In genomic region chr17:78739331-78739853, GRCh38 we compare ENCODE assay signal across 11 cellular contexts. TPM values are rescaled to one million over a fixed set of nuclear protein-coding genes. Genes with fewer than 3 reads are reported as not detected.
DNase-seq lines count a peak whose midpoint lies in the region; ATAC-seq and TF ChIP-seq lines count a peak whose summit lies in the region.
"Had no signal": no experiment of that assay in that cellular context is flagged by ENCODE, and none has a peak within 500 bp of the region (broad histone marks: within the 10 kb centered on the region; RNA-seq: fewer than 3 reads in every experiment).

No MANE protein-coding gene starts in this region.

- no peak for DNase-seq in CD8-positive, alpha-beta memory T cell
- DNase-seq in activated CD8-positive, alpha-beta T cell treated with anti-CD3 and anti-CD28 coated beads for 36 hours: no peak
- DNase-seq in naive thymus-derived CD4-positive, alpha-beta T cell: no peak
- no peak for DNase-seq in GM20000 (ENCODE audit: low spot score)
- no peak for DNase-seq in SHP77 (lab: John Stamatoyannopoulos, UW)
- DNase-seq: NCI-H1694 treated with DMSO at 0.1 percent for 48 hours, retina had no signal

- CTCF ChIA-PET in CD8-positive, alpha-beta memory T cell (lab: Charles Lee): interaction anchor here (1.4 to 3.0 kb wide), 2 partner anchors 13 to 17 kb away, joined by 3 to 12 read pairs; no protein-coding TSS in a partner anchor
- CTCF ChIA-PET in activated CD8-positive, alpha-beta T cell treated with anti-CD3 and anti-CD28 coated beads for 36 hours (lab: Charles Lee): interaction anchor here (0.8 to 6.0 kb wide), 6 partner anchors 10 to 45 kb away, joined by 3 to 55 read pairs (median 3); no protein-coding TSS in a partner anchor
- CTCF ChIA-PET in naive thymus-derived CD4-positive, alpha-beta T cell (lab: Charles Lee): interaction anchor here (0.6 to 2.8 kb wide), 5 partner anchors 9 to 194 kb away, joined by 3 to 8 read pairs (median 4); no protein-coding TSS in a partner anchor

- H3K27me3 ChIP-seq in CD8-positive, alpha-beta memory T cell (ENCODE audit: insufficient read depth, low read length, poor library complexity, severe bottlenecking): no peaks in the 10 kb centered on the region
- H3K27me3 ChIP-seq in naive thymus-derived CD4-positive, alpha-beta T cell (ENCODE audit: control insufficient read depth in 2 of 2, insufficient read depth in 2 of 2, low read length in 2 of 2): no peaks in the 10 kb centered on the region
- H3K27me3 ChIP-seq: hepatocyte had no signal

- intact Hi-C loops in activated CD8-positive, alpha-beta T cell treated with anti-CD3 and anti-CD28 coated beads for 36 hours (cut with micrococcal nuclease): no loop called here
- intact Hi-C loops in naive thymus-derived CD4-positive, alpha-beta T cell (cut with micrococcal nuclease): loop anchor here in 1 of 2 donors (5.0 kb wide), 1 partner anchor 38 kb away; no protein-coding TSS in a partner anchor

- peak overlapping the region; percentile 20 to 74 (median 60) for H3K4me3 Mint-ChIP-seq in CD8-positive, alpha-beta memory T cell
- peak overlapping the region; percentile 62 to 94 (median 86) for H3K4me3 Mint-ChIP-seq in IgD-negative memory B cell
- H3K4me3 Mint-ChIP-seq in activated CD8-positive, alpha-beta T cell treated with anti-CD3 and anti-CD28 coated beads for 36 hours: peak overlapping the region; percentile 0
- peak overlapping the region; percentile 39 to 97 (median 74) for H3K4me3 Mint-ChIP-seq in naive thymus-derived CD4-positive, alpha-beta T cell

- H3K9me3 ChIP-seq in CD8-positive, alpha-beta memory T cell (ENCODE audit: low read length): no peaks in the 10 kb centered on the region
- H3K9me3 ChIP-seq in naive thymus-derived CD4-positive, alpha-beta T cell (ENCODE audit: control insufficient read depth in 2 of 3, low read length in 3 of 3): no peaks in the 10 kb centered on the region

- no peak overlapping the region for H3K4me3 ChIP-seq in CD8-positive, alpha-beta memory T cell (ENCODE audit: low read length)
- H3K4me3 ChIP-seq in naive thymus-derived CD4-positive, alpha-beta T cell (ENCODE audit: low read length): no peak overlapping the region
- H3K4me3 ChIP-seq: hepatocyte had no signal

- ATAC-seq in activated CD8-positive, alpha-beta T cell treated with anti-CD3 and anti-CD28 coated beads for 36 hours: no peak
- no peak for ATAC-seq in naive thymus-derived CD4-positive, alpha-beta T cell
- ATAC-seq in GM18870 (IDR thresholded peaks at IDR 0.05; ENCODE audit: unreplicated experiment) (no peak), GM19455 (IDR thresholded peaks at IDR 0.05; ENCODE audit: unreplicated experiment) (no peak)

- peaks cover 4 to 46% (median 12%) of the 10 kb centered on the region in 3 donors for H3K36me3 Mint-ChIP-seq in CD8-positive, alpha-beta memory T cell
- H3K36me3 Mint-ChIP-seq in IgD-negative memory B cell: no peaks in the 10 kb centered on the region
- peaks cover 26% of the 10 kb centered on the region for H3K36me3 Mint-ChIP-seq in activated CD8-positive, alpha-beta T cell treated with anti-CD3 and anti-CD28 coated beads for 36 hours (ENCODE audit: low read depth)
- H3K36me3 Mint-ChIP-seq in naive thymus-derived CD4-positive, alpha-beta T cell: peaks cover 0 to 30% (median 22%) of the 10 kb centered on the region in 5 donors

- peaks cover 0 to 5% of the 10 kb centered on the region in 2 donors for H3K27me3 Mint-ChIP-seq in CD8-positive, alpha-beta memory T cell
- H3K27me3 Mint-ChIP-seq in IgD-negative memory B cell: peaks cover 4% of the 10 kb centered on the region
- no peaks in the 10 kb centered on the region for H3K27me3 Mint-ChIP-seq in activated CD8-positive, alpha-beta T cell treated with anti-CD3 and anti-CD28 coated beads for 36 hours
- no peaks in the 10 kb centered on the region for H3K27me3 Mint-ChIP-seq in naive thymus-derived CD4-positive, alpha-beta T cell

- H3K9me3 Mint-ChIP-seq in CD8-positive, alpha-beta memory T cell: peaks cover 0 to 2% (median 0%) of the 10 kb centered on the region in 5 donors
- H3K9me3 Mint-ChIP-seq in IgD-negative memory B cell: peaks cover 0 to 3% (median 0%) of the 10 kb centered on the region in 3 donors
- no peaks in the 10 kb centered on the region for H3K9me3 Mint-ChIP-seq in activated CD8-positive, alpha-beta T cell treated with anti-CD3 and anti-CD28 coated beads for 36 hours
- peaks cover 0 to 3% (median 0%) of the 10 kb centered on the region in 11 donors for H3K9me3 Mint-ChIP-seq in naive thymus-derived CD4-positive, alpha-beta T cell

- H3K4me1 ChIP-seq in CD8-positive, alpha-beta memory T cell (ENCODE audit: insufficient read depth, low read length): peaks cover 95% of the 10 kb centered on the region
- H3K4me1 ChIP-seq in naive thymus-derived CD4-positive, alpha-beta T cell (ENCODE audit: control insufficient read depth in 2 of 2, insufficient read depth in 2 of 2, low read length in 2 of 2): peaks cover 74 to 83% of the 10 kb centered on the region in 2 donors

- no peak for TF ChIP-seq CTCF in activated CD8-positive, alpha-beta T cell treated with anti-CD3 and anti-CD28 coated beads for 36 hours (IDR thresholded peaks at IDR 0.05)
- no peak for TF ChIP-seq CTCF in GM20000 (IDR thresholded peaks at IDR 0.05; ENCODE audit: extremely low read depth, missing control alignments)

- H3K4me1 Mint-ChIP-seq in CD8-positive, alpha-beta memory T cell: peaks cover 91 to 100% (median 99%) of the 10 kb centered on the region in 3 donors
- H3K4me1 Mint-ChIP-seq in IgD-negative memory B cell: peaks cover 62 to 72% (median 65%) of the 10 kb centered on the region in 3 donors
- peaks cover 93% of the 10 kb centered on the region for H3K4me1 Mint-ChIP-seq in activated CD8-positive, alpha-beta T cell treated with anti-CD3 and anti-CD28 coated beads for 36 hours (ENCODE audit: low read depth)
- H3K4me1 Mint-ChIP-seq in naive thymus-derived CD4-positive, alpha-beta T cell: peaks cover 79 to 99% (median 92%) of the 10 kb centered on the region in 7 donors

- POLR2A ChIA-PET in CD8-positive, alpha-beta memory T cell (lab: Charles Lee): interaction anchor here (0.6 to 4.1 kb wide), 2 partner anchors 9 to 65 kb away, joined by 10 to 11 read pairs; no protein-coding TSS in a partner anchor
- POLR2A ChIA-PET in activated CD8-positive, alpha-beta T cell treated with anti-CD3 and anti-CD28 coated beads for 36 hours (lab: Charles Lee): interaction anchor here (0.9 to 1.4 kb wide), 6 partner anchors 13 to 30 kb away, joined by 3 to 6 read pairs (median 4); no protein-coding TSS in a partner anchor
- POLR2A ChIA-PET in naive thymus-derived CD4-positive, alpha-beta T cell (lab: Charles Lee): interaction anchor here (0.6 to 9.5 kb wide), 11 partner anchors 10 to 81 kb away, joined by 3 to 72 read pairs (median 3); no protein-coding TSS in a partner anchor

- peak overlapping the region; percentile 13 to 89 (median 77) for H3K27ac Mint-ChIP-seq in CD8-positive, alpha-beta memory T cell
- peak overlapping the region; percentile 85 to 98 (median 95) for H3K27ac Mint-ChIP-seq in IgD-negative memory B cell
- H3K27ac Mint-ChIP-seq in activated CD8-positive, alpha-beta T cell treated with anti-CD3 and anti-CD28 coated beads for 36 hours: peak overlapping the region; percentile 84
- H3K27ac Mint-ChIP-seq in naive thymus-derived CD4-positive, alpha-beta T cell: peak overlapping the region; percentile 32 to 95 (median 90)

- no peak overlapping the region for H3K27ac ChIP-seq in CD8-positive, alpha-beta memory T cell (ENCODE audit: low read depth, low read length)
- H3K27ac ChIP-seq in naive thymus-derived CD4-positive, alpha-beta T cell (ENCODE audit: low read depth, low read length): peak overlapping the region; percentile 49

- peaks cover 4% of the 10 kb centered on the region for H3K36me3 ChIP-seq in CD8-positive, alpha-beta memory T cell (ENCODE audit: insufficient read depth, low read length)
- H3K36me3 ChIP-seq in naive thymus-derived CD4-positive, alpha-beta T cell (ENCODE audit: control insufficient read depth in 2 of 3, insufficient read depth in 3 of 3, low read length in 3 of 3): peaks cover 0 to 2% (median 0%) of the 10 kb centered on the region in 3 experiments

RNA-seq across cellular contexts. Expression of gene CYTH1, which starts 42.7 kb away (rescaled TPM):
- total RNA-seq in CD8-positive, alpha-beta memory T cell: 100 to 1,000 TPM; 115 to 129 TPM
- polyA plus RNA-seq in CD8-positive, alpha-beta memory T cell: 279 TPM
- polyA plus RNA-seq in IgD-negative memory B cell: 210 TPM
- 10 to 100 TPM; 95.1 to 96.0 TPM for total RNA-seq in activated CD8-positive, alpha-beta T cell treated with anti-CD3 and anti-CD28 coated beads for 36 hours
- 100 to 1,000 TPM; 297 to 452 (median 420) TPM for total RNA-seq in naive thymus-derived CD4-positive, alpha-beta T cell
- 100 to 1,000 TPM; 314 to 395 TPM for polyA plus RNA-seq in naive thymus-derived CD4-positive, alpha-beta T cell

Comparison
In these comparisons a context has a peak if more than half of its experiments do, and no peak if none do; other contexts are left out.
1. H3K4me3 Mint-ChIP-seq: peak in every context shown above with its lines; median percentile 86 in IgD-negative memory B cell; 74 in naive thymus-derived CD4-positive, alpha-beta T cell; 60 in CD8-positive, alpha-beta memory T cell; 0 in activated CD8-positive, alpha-beta T cell treated with anti-CD3 and anti-CD28 coated beads for 36 hours.